8 cellular contexts compared by ENCODE assay signal in genomic region chr20:58893355-58894151, GRCh38. TPM values are rescaled to one million over a fixed set of nuclear protein-coding genes. Genes with fewer than 3 reads are reported as not detected.
DNase-seq lines count a peak whose midpoint lies in the region; ATAC-seq and TF ChIP-seq lines count a peak whose summit lies in the region.

No MANE protein-coding gene starts in this region.

- ATAC-seq in memory B cell (ENCODE audit: low read depth) (no peak), HG03280 (IDR thresholded peaks at IDR 0.05; ENCODE audit: unreplicated experiment) (no peak)

- H3K36me3 Mint-ChIP-seq in activated naive CD8-positive, alpha-beta T cell, result peaks cover 5% of the 10 kb centered on the region
- H3K36me3 Mint-ChIP-seq in memory B cell, result peaks cover 10% of the 10 kb centered on the region

- WGBS in HUES64, result 69% methylated on average over 4 of the region's 5 CpGs

- H3K27me3 Mint-ChIP-seq in activated naive CD8-positive, alpha-beta T cell, result no peaks in the 10 kb centered on the region
- no peaks in the 10 kb centered on the region for H3K27me3 Mint-ChIP-seq in memory B cell

- no peak for TF ChIP-seq CTCF in BE2C (IDR thresholded peaks at IDR 0.05; ENCODE audit: low read depth, low read length)

- no peak for DNase-seq in BE2C
- no peak for DNase-seq in memory B cell (ENCODE audit: low spot score in 2 of 2)
- DNase-seq in KG1 (lab: John Stamatoyannopoulos, UW), result no peak
- DNase-seq in iPS-NIHi7 (ENCODE audit: extremely low spot score), result no peak
- DNase-seq in cerebellar nuclear complex (lab: John Stamatoyannopoulos, UW), result no peak

- H3K27ac Mint-ChIP-seq in activated naive CD8-positive, alpha-beta T cell, result peak overlapping the region; percentile 92
- peak overlapping the region; percentile 97 for H3K27ac Mint-ChIP-seq in memory B cell

- no peak overlapping the region for H3K27ac ChIP-seq in HUES64 (ENCODE audit: low read depth, low read length)

- H3K9me3 Mint-ChIP-seq in activated naive CD8-positive, alpha-beta T cell (ENCODE audit: low read depth), result no peaks in the 10 kb centered on the region
- no peaks in the 10 kb centered on the region for H3K9me3 Mint-ChIP-seq in memory B cell

- H3K4me1 ChIP-seq in BE2C (peaks cover 27% of the 10 kb centered on the region), HUES64 (ENCODE audit: insufficient read depth, low read length) (peaks cover 57% of the 10 kb centered on the region)

- H3K9me3 ChIP-seq in BE2C, result no peaks in the 10 kb centered on the region
- no peaks in the 10 kb centered on the region for H3K9me3 ChIP-seq in HUES64 (ENCODE audit: insufficient read depth, low read depth, low read length)

- H3K27me3 ChIP-seq in BE2C (no peaks in the 10 kb centered on the region), HUES64 (ENCODE audit: insufficient read depth, low read length) (0 out of 2 replicates have a peak, but pooled peaks cover 2% of the 10 kb centered on the region)

- H3K4me1 Mint-ChIP-seq in activated naive CD8-positive, alpha-beta T cell (ENCODE audit: low read depth), result peaks cover 53% of the 10 kb centered on the region
- H3K4me1 Mint-ChIP-seq in memory B cell, result peaks cover 32% of the 10 kb centered on the region

- H3K4me3 ChIP-seq in BE2C (ENCODE audit: low read depth, low read length), result peak overlapping the region; percentile 74
- H3K4me3 ChIP-seq in HUES64 (ENCODE audit: low read length), result peak overlapping the region; percentile 94

- H3K36me3 ChIP-seq in BE2C, result peaks cover 34% of the 10 kb centered on the region
- H3K36me3 ChIP-seq in HUES64 (ENCODE audit: insufficient read depth, low read length), result peaks cover 25% of the 10 kb centered on the region

- peak overlapping the region; percentile 86; the same call in 1 of the 2 replicates for H3K9ac ChIP-seq in HUES64 (ENCODE audit: low read depth, low read length)

- H3K4me3 Mint-ChIP-seq in activated naive CD8-positive, alpha-beta T cell, result peak overlapping the region; percentile 96
- peak overlapping the region; percentile 67 for H3K4me3 Mint-ChIP-seq in memory B cell

RNA-seq across cellular contexts. Expression of gene GNAS, which starts 41.0 kb away (rescaled TPM):
- 4,204 TPM for polyA plus RNA-seq in BE2C (2012; ENCODE audit: insufficient read depth, insufficient read length, low read depth)
- 856 TPM for polyA plus RNA-seq in HUES64 (2013, experiment 1 of 2)
- 977 TPM for polyA plus RNA-seq in HUES64 (2013, experiment 2 of 2)

RNA-seq across cellular contexts. Expression of gene GNAS-AS1, which starts 42.9 kb away (rescaled TPM):
- polyA plus RNA-seq in BE2C (2012; ENCODE audit: insufficient read depth, insufficient read length, low read depth), result 1.5 TPM
- 3.2 TPM for polyA plus RNA-seq in HUES64 (2013, experiment 1 of 2)
- 3.2 TPM for polyA plus RNA-seq in HUES64 (2013, experiment 2 of 2)
